29 cellular contexts compared by ENCODE assay signal in the genomic region with DNA sequence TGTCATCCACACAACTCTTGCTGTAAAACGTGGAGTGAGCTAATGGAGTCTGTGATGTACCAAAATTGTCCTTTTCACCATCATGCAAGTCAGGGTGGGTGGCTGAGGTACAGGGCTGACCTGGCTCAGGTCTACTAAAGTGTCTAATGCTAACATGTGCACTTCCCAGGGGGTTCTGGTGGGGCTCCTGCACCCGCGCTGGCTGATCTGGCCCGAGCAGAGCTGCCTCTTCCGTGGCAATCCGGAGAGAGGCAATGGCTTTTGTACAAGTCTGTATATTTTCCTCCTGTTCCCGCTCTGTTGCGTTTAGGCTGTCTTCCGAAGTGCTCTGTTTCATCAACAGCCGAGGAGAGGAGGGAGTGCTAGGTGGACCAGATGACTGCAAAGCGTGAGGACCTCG.
"Had no signal": no experiment of that assay in that cellular context is flagged by ENCODE, and none has a peak within 500 bp of the region (broad histone marks: within the 10 kb centered on the region; RNA-seq: fewer than 3 reads in every experiment).

No MANE protein-coding gene starts in this region.

- DNase-seq: activated CD4-positive, alpha-beta T cell treated with anti-CD3 and anti-CD28 coated beads, Interleukin-2, amount 50 U/mL, for 1 hour; activated CD8-positive, alpha-beta T cell treated with anti-CD3 and anti-CD28 coated beads for 36 hours; activated effector memory CD4-positive, alpha-beta T cell treated with Interleukin-2 at 50 U/mL for 16 hours; activated naive CD4-positive, alpha-beta T cell treated with Interleukin-2 at 50 U/mL for 16 hours; activated T-cell treated with anti-CD3 and anti-CD28 coated beads, Interleukin-2, amount 50 U/mL, for 48 hours; adrenal gland; aorta; body of pancreas; dorsolateral prefrontal cortex; effector memory CD8-positive, alpha-beta T cell; erythroblast; gastrocnemius medialis; left cardiac atrium; left ventricle myocardium superior; natural killer cell; right cardiac atrium; stimulated activated CD4-positive, alpha-beta T cell treated with anti-CD3 and anti-CD28 coated beads, Interleukin-15, amount 100 ng/mL, for 24 hours; stimulated activated CD4-positive, alpha-beta T cell treated with anti-CD3 and anti-CD28 coated beads, Interleukin-2, amount 100 ng/mL, for 24 hours; stimulated activated naive CD4-positive, alpha-beta T cell treated with Interleukin-2 at 50 U/mL for 16 hours; T-helper 1 cell; trophoblast cell had no signal

- H3K9me3 ChIP-seq: adrenal gland, body of pancreas, gastrocnemius medialis, thoracic aorta had no signal

- H3K4me1 ChIP-seq: adrenal gland, body of pancreas, gastrocnemius medialis had no signal

- H3K4me2 ChIP-seq: hepatocyte, neural progenitor cell had no signal

- H3K27ac Mint-ChIP-seq: activated CD8-positive, alpha-beta T cell treated with anti-CD3 and anti-CD28 coated beads for 36 hours; mesothelial cell of epicardium; natural killer cell; neural progenitor cell; T-helper 2 cell treated with Interferon-gamma antibody and Interleukin-4, amounts not matched to agents 5 μg/mL and 100 μg/mL, for 36 hours had no signal

- H3K9ac ChIP-seq: neural progenitor cell had no signal

- H3K9me3 Mint-ChIP-seq: activated CD8-positive, alpha-beta T cell treated with anti-CD3 and anti-CD28 coated beads for 36 hours; effector memory CD8-positive, alpha-beta T cell; mesothelial cell of epicardium; natural killer cell; neural progenitor cell; T-helper 2 cell treated with Interferon-gamma antibody and Interleukin-4, amounts not matched to agents 5 μg/mL and 100 μg/mL, for 36 hours had no signal

- H3K4me3 Mint-ChIP-seq: activated CD8-positive, alpha-beta T cell treated with anti-CD3 and anti-CD28 coated beads for 36 hours; effector memory CD8-positive, alpha-beta T cell; mesothelial cell of epicardium; natural killer cell; neural progenitor cell; T-helper 2 cell treated with Interferon-gamma antibody and Interleukin-4, amounts not matched to agents 5 μg/mL and 100 μg/mL, for 36 hours had no signal

- H3K27me3 ChIP-seq: adrenal gland, body of pancreas, cardiac muscle cell, dorsolateral prefrontal cortex, gastrocnemius medialis, hepatocyte, neural progenitor cell had no signal

- H3K27ac ChIP-seq: adrenal gland, body of pancreas, cardiac muscle cell, coronary artery, gastrocnemius medialis, hepatocyte, neural progenitor cell, thoracic aorta, VCaP had no signal

- ATAC-seq: activated CD8-positive, alpha-beta T cell treated with anti-CD3 and anti-CD28 coated beads for 36 hours; body of pancreas; effector memory CD8-positive, alpha-beta T cell; gastrocnemius medialis; left cardiac atrium; left ventricle myocardium superior; natural killer cell; right cardiac atrium had no signal

- H3K36me3 ChIP-seq: neural progenitor cell had no signal

- H2AFZ ChIP-seq: hepatocyte, neural progenitor cell had no signal

- H3K36me3 Mint-ChIP-seq: natural killer cell, neural progenitor cell had no signal

- H3K27me3 Mint-ChIP-seq: activated CD8-positive, alpha-beta T cell treated with anti-CD3 and anti-CD28 coated beads for 36 hours; effector memory CD8-positive, alpha-beta T cell had no signal

- H3K4me3 ChIP-seq: adrenal gland, body of pancreas, cardiac muscle cell, coronary artery, dorsolateral prefrontal cortex, gastrocnemius medialis, hepatocyte, neural progenitor cell, thoracic aorta had no signal

- H3K4me1 Mint-ChIP-seq: natural killer cell, neural progenitor cell had no signal
